ENCODE assay signal across 8 cellular contexts in genomic region chr20:36572701-36573102, GRCh38. TPM values are rescaled to one million over a fixed set of nuclear protein-coding genes. Genes with fewer than 3 reads are reported as not detected.
A peak's percentile ranks its signal among the peaks of the same experiment; 100 is the strongest.
DNase-seq lines count a peak whose midpoint lies in the region; ATAC-seq and TF ChIP-seq lines count a peak whose summit lies in the region.

No MANE protein-coding gene starts in this region.

- H3K36me3 ChIP-seq in Karpas-422 (ENCODE audit: insufficient read depth, low read length) (no peaks in the 10 kb centered on the region), upper lobe of left lung (no peaks in the 10 kb centered on the region)

- H3K27me3 Mint-ChIP-seq in osteocyte (ENCODE audit: unreplicated experiment) = no peaks in the 10 kb centered on the region

- peak overlapping the region; percentile 91 for H3K27ac Mint-ChIP-seq in osteocyte (ENCODE audit: unreplicated experiment)

- peak; percentile 2 for ATAC-seq in esophagus mucosa
- peak; percentile 27 to 29 for ATAC-seq in upper lobe of left lung (ENCODE audit: low FRiP score in 2 of 2)

- H3K9me2 ChIP-seq in Karpas-422 (replicated peaks; ENCODE audit: insufficient read depth, low read length) = no peaks in the 10 kb centered on the region

- H3K79me2 ChIP-seq in Karpas-422 (ENCODE audit: low read length) = peaks cover 50% of the 10 kb centered on the region

- H3K9me3 Mint-ChIP-seq in osteocyte (ENCODE audit: unreplicated experiment) = no peaks in the 10 kb centered on the region

- H3K9me3 ChIP-seq in Karpas-422 (ENCODE audit: low read length) (no peaks in the 10 kb centered on the region), upper lobe of left lung (no peaks in the 10 kb centered on the region)

- H3K9ac ChIP-seq in Karpas-422 (ENCODE audit: low read length) = peak overlapping the region; percentile 88

- peaks cover 43% of the 10 kb centered on the region for H3K4me1 Mint-ChIP-seq in osteocyte (ENCODE audit: unreplicated experiment)

- TF ChIP-seq CTCF in osteocyte (IDR thresholded peaks at IDR 0.05) (no peak), upper lobe of left lung (IDR thresholded peaks at IDR 0.05) (no peak)

- peak; percentile 42 for DNase-seq in NCI-H82 (lab: John Stamatoyannopoulos, UW)
- no peak for DNase-seq in NCI-H82 treated with DMSO at 0.1 percent for 48 hours (lab: John Stamatoyannopoulos, UW; ENCODE audit: unreplicated experiment)
- DNase-seq in Karpas-422 = peak; percentile 74
- peak; percentile 64 for DNase-seq in activated T-cell treated with anti-CD3 and anti-CD28 coated beads for 24 hours (ENCODE audit: low read depth)
- no peak for DNase-seq in osteocyte (ENCODE audit: extremely low spot score, unreplicated experiment)
- DNase-seq in upper lobe of left lung = peak in 1 of 2 donors; percentile 40
- DNase-seq in NCI-H524 (lab: John Stamatoyannopoulos, UW) = no peak

- peak overlapping the region; percentile 92 for H3K4me2 ChIP-seq in Karpas-422 (ENCODE audit: low read depth, low read length, poor library complexity, severe bottlenecking)

- TF ChIP-seq POLR2A in upper lobe of left lung (IDR thresholded peaks at IDR 0.05) = no peak

- H3K4me3 ChIP-seq in Karpas-422 (ENCODE audit: low read length) = peak overlapping the region; percentile 89
- peak overlapping the region in 3 of 4 donors; percentile 61 to 90 (median 83) for H3K4me3 ChIP-seq in upper lobe of left lung

- peak overlapping the region; percentile 58; the same call in 1 of the 2 replicates for H2AFZ ChIP-seq in Karpas-422 (ENCODE audit: low read length)

- peak overlapping the region; percentile 73 for H3K4me3 Mint-ChIP-seq in osteocyte (ENCODE audit: unreplicated experiment)

- 14 to 19% methylated on average over 15 to 17 of the region's 20 CpGs for WGBS in upper lobe of left lung, 2 donors

- H3K4me1 ChIP-seq in Karpas-422 (ENCODE audit: low read length) = peaks cover 21% of the 10 kb centered on the region
- H3K4me1 ChIP-seq in upper lobe of left lung = peaks cover 19 to 37% (median 23%) of the 10 kb centered on the region in 4 donors

- H3K36me3 Mint-ChIP-seq in osteocyte (ENCODE audit: unreplicated experiment) = no peaks in the 10 kb centered on the region

- H3K27ac ChIP-seq in Karpas-422 (ENCODE audit: low read length) (peak overlapping the region; percentile 81), upper lobe of left lung (peak overlapping the region; percentile 88 to 93 (median 90))

- TF ChIP-seq EP300 in upper lobe of left lung (IDR thresholded peaks at IDR 0.05) = no peak

- H3K27me3 ChIP-seq in Karpas-422 (ENCODE audit: low read length) (no peaks in the 10 kb centered on the region), upper lobe of left lung (no peaks in the 10 kb centered on the region)

- peaks cover 14% of the 10 kb centered on the region; the same call in 1 of the 2 replicates for H4K20me1 ChIP-seq in Karpas-422 (ENCODE audit: insufficient read depth, low read depth, low read length)

RNA-seq across cellular contexts. Expression of gene TGIF2, which starts 0.7 kb away (rescaled TPM):
- 21.3 and 33.7 TPM in 2 replicates for total RNA-seq in Karpas-422 (2014; rRNA removed; shearing (Covaris generic); ENCODE audit: low replicate concordance)
- total RNA-seq in esophagus mucosa = 7.5 TPM
- 29.2 and 35.0 TPM in 2 replicates for total RNA-seq in osteocyte
- 10 to 100 TPM in 4 of 6 donors, 1 to 10 TPM in 2; 9.4 to 20.1 (median 11.9) TPM for total RNA-seq in upper lobe of left lung

RNA-seq across cellular contexts. Expression of gene MYL9, which starts 31.4 kb away (rescaled TPM):
- total RNA-seq in Karpas-422 (2014; rRNA removed; shearing (Covaris generic); ENCODE audit: low replicate concordance) = not detected in 2 replicates
- total RNA-seq in esophagus mucosa (28.8 TPM), osteocyte (197 and 200 TPM in 2 replicates), upper lobe of left lung (100 to 1,000 TPM in 5 of 6 donors, 10 to 100 TPM in 1; 79.6 to 425 (median 169) TPM)

RNA-seq across cellular contexts. Expression of gene RAB5IF, which starts 32.9 kb away (rescaled TPM):
- total RNA-seq in Karpas-422 (2014; rRNA removed; shearing (Covaris generic); ENCODE audit: low replicate concordance) = 82.1 and 89.0 TPM in 2 replicates
- 185 TPM for total RNA-seq in esophagus mucosa
- total RNA-seq in osteocyte = 65.2 and 69.4 TPM in 2 replicates
- 100 to 1,000 TPM in 2 of 6 donors, 10 to 100 TPM in 4; 57.6 to 124 (median 80.3) TPM for total RNA-seq in upper lobe of left lung

Comparison
In these comparisons a context has a peak if more than half of its experiments do, and no peak if none do; other contexts are left out.
1. DNase-seq: peak in NCI-H82 (single experiment), Karpas-422 (single experiment) and activated T-cell treated with anti-CD3 and anti-CD28 coated beads for 24 hours (single experiment); none in NCI-H82 treated with DMSO at 0.1 percent for 48 hours (single experiment), osteocyte (single experiment) and NCI-H524 (0 of 2).
2. RNA of gene MYL9, which starts 31.4 kb away (total RNA-seq): 197 to 200 TPM in osteocyte, 79.6 to 425 TPM in upper lobe of left lung and 28.8 TPM in esophagus mucosa (single experiment); not detected in Karpas-422; every median in the first group is over 10 times any median in the second.